In genomic region chr1:213947200-213947775, GRCh38 we compare ENCODE assay signal across 30 cellular contexts. TPM values are rescaled to one million over a fixed set of nuclear protein-coding genes. Genes with fewer than 3 reads are reported as not detected.
DNase-seq lines count a peak whose midpoint lies in the region; ATAC-seq, FAIRE-seq and TF ChIP-seq lines count a peak whose summit lies in the region.
"Had no signal": no experiment of that assay in that cellular context is flagged by ENCODE, and none has a peak within 500 bp of the region (broad histone marks: within the 10 kb centered on the region; RNA-seq: fewer than 3 reads in every experiment).

No MANE protein-coding gene starts in this region.

- ATAC-seq in pancreas: peak; percentile 46 to 76 (median 58)
- ATAC-seq: activated naive CD8-positive, alpha-beta T cell treated with anti-CD3 and anti-CD28 coated beads, Interleukin-2, amount 50 U/mL, for 24 hours; stimulated activated naive B cell treated with anti-CD40 and anti-IgM and Interleukin-4, amounts not matched to agents 10 μg/mL and 1 μg/mL and 100 μg/mL, for 72 hours had no signal

- TF ChIP-seq CTCF in pancreas (IDR thresholded peaks at IDR 0.05) (no peak), PC-9 (conservative IDR thresholded peaks at IDR 0.05) (no peak)

- H3K79me2 ChIP-seq in PC-9 (ENCODE audit: low read depth): no peaks in the 10 kb centered on the region

- intact Hi-C loops in pancreas (cut with DNase I) (no loop called here), PC-9 (cut with micrococcal nuclease; ENCODE audit: unreplicated experiment) (no loop called here)

- H3K27me3 ChIP-seq in pancreas (no peaks in the 10 kb centered on the region), PC-9 (ENCODE audit: insufficient read depth, low read depth) (no peaks in the 10 kb centered on the region)
- H3K27me3 ChIP-seq: sigmoid colon, SJSA1, uterus had no signal

- BruUV-seq in PC-9 (replicated peaks; lab: Mats Ljungman, UMichigan): no TSS peak

- CTCF ChIA-PET in PC-9 (lab: Charles Lee): no interaction called here

- DNase-seq in NCI-H146 (lab: John Stamatoyannopoulos, UW): peak; percentile 9
- DNase-seq in NCI-H146 treated with DMSO at 0.1 percent for 48 hours (lab: John Stamatoyannopoulos, UW; ENCODE audit: unreplicated experiment): no peak
- peak; percentile 71 for DNase-seq in NCI-H1105 treated with DMSO at 0.1 percent for 48 hours (lab: John Stamatoyannopoulos, UW)
- peak; percentile 16 for DNase-seq in SK-N-DZ (ENCODE audit: low spot score)
- DNase-seq in pancreas: peak; percentile 24 to 75 (median 56)
- no peak for DNase-seq in iPS-NIHi11 (ENCODE audit: low spot score)
- no peak for DNase-seq in SKM-1 treated with dmso at 0.1 percent for 144 hours (lab: John Stamatoyannopoulos, UW; ENCODE audit: unreplicated experiment)
- DNase-seq in PC-9: no peak
- DNase-seq: activated CD4-positive, alpha-beta T cell treated with anti-CD3 and anti-CD28 coated beads for 4 hours; activated gamma-delta T cell; activated naive CD8-positive, alpha-beta T cell treated with anti-CD3 and anti-CD28 coated beads, Interleukin-2, amount 50 U/mL, for 24 hours; activated T-cell treated with anti-CD3 and anti-CD28 coated beads, Interleukin-2, amount 50 U/mL, for 1 hour; CD4-positive, alpha-beta T cell; GM23248; Kasumi-1; left ventricle myocardium inferior; mesendoderm; MV-4-11; NCI-H187 treated with DMSO at 0.1 percent for 48 hours; NCI-H524 treated with DMSO at 0.1 percent for 48 hours; sigmoid colon; stimulated activated CD4-positive, alpha-beta T cell treated with anti-CD3 and anti-CD28 coated beads, Interleukin-4, amount 100 ng/mL, for 4 hours; stimulated activated naive B cell treated with anti-CD40 and anti-IgM and Interleukin-4, amounts not matched to agents 10 μg/mL and 1 μg/mL and 100 μg/mL, for 72 hours; T-helper 2 cell; uterus had no signal

- H3K27ac ChIP-seq in pancreas: no peak overlapping the region
- no peak overlapping the region for H3K27ac ChIP-seq in PC-9
- H3K27ac ChIP-seq: GM23248, HL-60, left ventricle myocardium inferior, sigmoid colon, SJSA1, thoracic aorta, uterus had no signal

- 49% methylated on average over 6 of the region's 6 CpGs for WGBS in pancreas, 2 donors

- H3K4me3 ChIP-seq in pancreas (no peak overlapping the region), PC-9 (no peak overlapping the region)
- H3K4me3 ChIP-seq: GM23248, left ventricle myocardium inferior, sigmoid colon, SJSA1, thoracic aorta, uterus had no signal

- H3K9me2 ChIP-seq in PC-9 (ENCODE audit: insufficient read depth): peaks cover 3% of the 10 kb centered on the region; the same call in 1 of the 2 replicates

- H3K4me1 ChIP-seq in pancreas (peaks cover 0 to 8% (median 0%) of the 10 kb centered on the region in 3 donors), PC-9 (replicated peaks; ENCODE audit: insufficient read depth) (no peaks in the 10 kb centered on the region)
- H3K4me1 ChIP-seq: left ventricle myocardium inferior, sigmoid colon, SJSA1, uterus had no signal

- H2AFZ ChIP-seq in PC-9: no peak overlapping the region
- H2AFZ ChIP-seq: GM23248 had no signal

- FAIRE-seq in pancreas (lab: Jason Lieb, UNC): no peak
- FAIRE-seq: G401.6 had no signal

- H3K36me3 ChIP-seq in pancreas: no peaks in the 10 kb centered on the region
- H3K36me3 ChIP-seq in PC-9 (ENCODE audit: low read depth): no peaks in the 10 kb centered on the region
- H3K36me3 ChIP-seq: left ventricle myocardium inferior, sigmoid colon, SJSA1, thoracic aorta, uterus had no signal

- no peaks in the 10 kb centered on the region for H3F3A ChIP-seq in PC-9 (ENCODE audit: insufficient read depth, low read depth)

- no peaks in the 10 kb centered on the region for H4K20me1 ChIP-seq in PC-9 (ENCODE audit: insufficient read depth)

- no peak overlapping the region for H3K4me2 ChIP-seq in PC-9

- H3K9me3 ChIP-seq in pancreas (no peaks in the 10 kb centered on the region), PC-9 (ENCODE audit: insufficient read depth, low read depth) (no peaks in the 10 kb centered on the region)
- H3K9me3 ChIP-seq: left ventricle myocardium inferior, sigmoid colon, SJSA1, thoracic aorta, uterus had no signal

- POLR2A ChIA-PET in PC-9 (lab: Charles Lee; ENCODE audit: unreplicated experiment): no interaction called here

RNA-seq across cellular contexts. Expression of gene PROX1, which starts 40.5 kb away (rescaled TPM):
- polyA plus RNA-seq in SK-N-DZ (2014; cell fraction: cytosol; rRNA removed): 6.0 and 8.9 TPM in 2 replicates
- 3.2 and 5.7 TPM in 2 replicates for polyA plus RNA-seq in SK-N-DZ (2014; cell fraction: nucleus; rRNA removed)
- 10 to 100 TPM; 32.8 to 66.4 (median 38.4) TPM for total RNA-seq in pancreas
- 1 to 10 TPM; 8.4 to 8.9 TPM for polyA plus RNA-seq in pancreas
- not detected in 2 replicates for total RNA-seq in PC-9 (2021)
- total RNA-seq: activated CD8-positive, alpha-beta memory T cell treated with anti-CD3 and anti-CD28 coated beads for 36 hours had no signal

Comparison
In these comparisons a context has a peak if more than half of its experiments do, and no peak if none do; other contexts are left out.
1. DNase-seq: peak in NCI-H146 (single experiment), NCI-H1105 treated with DMSO at 0.1 percent for 48 hours (single experiment), SK-N-DZ (single experiment) and pancreas (6 of 6); none in NCI-H146 treated with DMSO at 0.1 percent for 48 hours (single experiment), iPS-NIHi11 (single experiment), SKM-1 treated with dmso at 0.1 percent for 144 hours (single experiment) and PC-9 (0 of 2).
2. RNA of gene PROX1, which starts 40.5 kb away (total RNA-seq): 32.8 to 66.4 TPM in pancreas; not detected in PC-9; every median in the first group is over 10 times any median in the second.